ENCODE assay signal across 1 cellular context in the genomic region with DNA sequence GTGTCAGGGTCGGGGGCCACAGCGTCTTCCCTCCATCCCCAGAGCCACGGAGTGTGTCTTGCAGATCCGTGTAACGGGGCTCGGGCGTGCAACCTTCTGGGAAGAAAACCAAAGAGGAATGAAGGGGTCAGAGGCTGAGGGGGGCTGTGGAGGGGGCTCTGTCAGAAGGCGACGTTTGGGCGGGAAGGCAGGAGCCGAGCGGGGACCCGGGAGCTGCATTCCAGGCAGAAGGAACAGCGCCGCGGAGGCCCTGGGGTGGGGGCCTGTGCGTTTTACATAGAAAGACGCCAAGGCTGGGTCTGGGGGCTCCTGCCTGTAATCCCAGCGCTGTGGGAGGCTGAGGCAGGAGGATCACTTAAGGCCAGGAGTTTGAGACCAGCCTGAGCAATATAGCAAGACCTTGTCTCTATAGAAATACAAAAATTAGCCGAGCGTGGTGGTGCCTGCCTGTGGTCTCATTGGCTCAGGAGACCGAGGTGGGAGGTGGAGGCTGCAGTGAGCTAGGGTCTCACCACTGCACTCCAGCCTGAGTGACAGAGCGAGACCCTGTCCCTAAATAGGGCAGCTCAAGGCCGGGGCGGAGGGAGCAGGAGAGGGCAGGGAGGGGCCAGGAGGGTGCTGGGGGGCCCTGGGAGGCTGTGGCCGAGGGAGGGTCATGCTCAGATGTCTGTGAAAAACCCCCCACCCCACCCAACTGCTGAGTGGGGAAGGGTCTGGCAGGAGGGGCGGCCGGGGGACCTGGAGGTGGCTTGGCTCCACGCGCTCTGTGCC.
TF ChIP-seq lines count a peak whose summit lies in the region.

No MANE protein-coding gene starts in this region.

TF ChIP-seq in HCT116, 20 proteins besides CTCF, POLR2A, EP300 and RAD21:
- TF ChIP-seq, protein P1, sequence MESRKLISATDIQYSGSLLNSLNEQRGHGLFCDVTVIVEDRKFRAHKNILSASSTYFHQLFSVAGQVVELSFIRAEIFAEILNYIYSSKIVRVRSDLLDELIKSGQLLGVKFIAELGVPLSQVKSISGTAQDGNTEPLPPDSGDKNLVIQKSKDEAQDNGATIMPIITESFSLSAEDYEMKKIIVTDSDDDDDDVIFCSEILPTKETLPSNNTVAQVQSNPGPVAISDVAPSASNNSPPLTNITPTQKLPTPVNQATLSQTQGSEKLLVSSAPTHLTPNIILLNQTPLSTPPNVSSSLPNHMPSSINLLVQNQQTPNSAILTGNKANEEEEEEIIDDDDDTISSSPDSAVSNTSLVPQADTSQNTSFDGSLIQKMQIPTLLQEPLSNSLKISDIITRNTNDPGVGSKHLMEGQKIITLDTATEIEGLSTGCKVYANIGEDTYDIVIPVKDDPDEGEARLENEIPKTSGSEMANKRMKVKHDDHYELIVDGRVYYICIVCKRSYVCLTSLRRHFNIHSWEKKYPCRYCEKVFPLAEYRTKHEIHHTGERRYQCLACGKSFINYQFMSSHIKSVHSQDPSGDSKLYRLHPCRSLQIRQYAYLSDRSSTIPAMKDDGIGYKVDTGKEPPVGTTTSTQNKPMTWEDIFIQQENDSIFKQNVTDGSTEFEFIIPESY (IDR thresholded peaks at IDR 0.05; ENCODE audit: extremely low read depth, insufficient replicate concordance, low read length) = no peak
- TF ChIP-seq, protein P2, sequence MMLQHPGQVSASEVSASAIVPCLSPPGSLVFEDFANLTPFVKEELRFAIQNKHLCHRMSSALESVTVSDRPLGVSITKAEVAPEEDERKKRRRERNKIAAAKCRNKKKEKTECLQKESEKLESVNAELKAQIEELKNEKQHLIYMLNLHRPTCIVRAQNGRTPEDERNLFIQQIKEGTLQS (IDR thresholded peaks at IDR 0.05) = no peak
- no peak for TF ChIP-seq EZH2 (IDR thresholded peaks at IDR 0.05)
- TF ChIP-seq JUND (IDR thresholded peaks at IDR 0.05) = no peak
- no peak for TF ChIP-seq ZFX (IDR thresholded peaks at IDR 0.05)
- TF ChIP-seq ZNF274 (IDR thresholded peaks at IDR 0.05; ENCODE audit: low read depth, low read length) = no peak
- no peak for TF ChIP-seq CBX3 (IDR thresholded peaks at IDR 0.05; ENCODE audit: low read depth)
- TF ChIP-seq, protein P3, sequence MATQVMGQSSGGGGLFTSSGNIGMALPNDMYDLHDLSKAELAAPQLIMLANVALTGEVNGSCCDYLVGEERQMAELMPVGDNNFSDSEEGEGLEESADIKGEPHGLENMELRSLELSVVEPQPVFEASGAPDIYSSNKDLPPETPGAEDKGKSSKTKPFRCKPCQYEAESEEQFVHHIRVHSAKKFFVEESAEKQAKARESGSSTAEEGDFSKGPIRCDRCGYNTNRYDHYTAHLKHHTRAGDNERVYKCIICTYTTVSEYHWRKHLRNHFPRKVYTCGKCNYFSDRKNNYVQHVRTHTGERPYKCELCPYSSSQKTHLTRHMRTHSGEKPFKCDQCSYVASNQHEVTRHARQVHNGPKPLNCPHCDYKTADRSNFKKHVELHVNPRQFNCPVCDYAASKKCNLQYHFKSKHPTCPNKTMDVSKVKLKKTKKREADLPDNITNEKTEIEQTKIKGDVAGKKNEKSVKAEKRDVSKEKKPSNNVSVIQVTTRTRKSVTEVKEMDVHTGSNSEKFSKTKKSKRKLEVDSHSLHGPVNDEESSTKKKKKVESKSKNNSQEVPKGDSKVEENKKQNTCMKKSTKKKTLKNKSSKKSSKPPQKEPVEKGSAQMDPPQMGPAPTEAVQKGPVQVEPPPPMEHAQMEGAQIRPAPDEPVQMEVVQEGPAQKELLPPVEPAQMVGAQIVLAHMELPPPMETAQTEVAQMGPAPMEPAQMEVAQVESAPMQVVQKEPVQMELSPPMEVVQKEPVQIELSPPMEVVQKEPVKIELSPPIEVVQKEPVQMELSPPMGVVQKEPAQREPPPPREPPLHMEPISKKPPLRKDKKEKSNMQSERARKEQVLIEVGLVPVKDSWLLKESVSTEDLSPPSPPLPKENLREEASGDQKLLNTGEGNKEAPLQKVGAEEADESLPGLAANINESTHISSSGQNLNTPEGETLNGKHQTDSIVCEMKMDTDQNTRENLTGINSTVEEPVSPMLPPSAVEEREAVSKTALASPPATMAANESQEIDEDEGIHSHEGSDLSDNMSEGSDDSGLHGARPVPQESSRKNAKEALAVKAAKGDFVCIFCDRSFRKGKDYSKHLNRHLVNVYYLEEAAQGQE (IDR thresholded peaks at IDR 0.05; ENCODE audit: low read depth) = no peak
TF ChIP-seq in HCT116: peak in this region for 0.
